ENCODE assay signal across 20 cellular contexts in genomic region chr20:51490635-51491034, GRCh38.
"Had no signal": no experiment of that assay in that cellular context is flagged by ENCODE, and none has a peak within 500 bp of the region (broad histone marks: within the 10 kb centered on the region; RNA-seq: fewer than 3 reads in every experiment).

No MANE protein-coding gene starts in this region.

- H3K27ac Mint-ChIP-seq: activated CD8-positive, alpha-beta memory T cell treated with anti-CD3 and anti-CD28 coated beads, Interleukin-2, amount 10 ng/mL, durations not matched to agents 7 days and 5 days; activated naive CD4-positive, alpha-beta T cell treated with anti-CD3 and anti-CD28 coated beads, Interleukin-2, amount 50 U/mL, for 72 hours had no signal

- H3K36me3 ChIP-seq: cardiac muscle cell, esophagus squamous epithelium, heart right ventricle, prostate gland, thoracic aorta, upper lobe of left lung had no signal

- H3K4me1 ChIP-seq: prostate gland had no signal

- H3K27me3 Mint-ChIP-seq: activated CD8-positive, alpha-beta memory T cell treated with anti-CD3 and anti-CD28 coated beads, Interleukin-2, amount 10 ng/mL, durations not matched to agents 7 days and 5 days; effector memory CD8-positive, alpha-beta T cell had no signal

- H3K4me3 Mint-ChIP-seq: activated CD8-positive, alpha-beta memory T cell treated with anti-CD3 and anti-CD28 coated beads, Interleukin-2, amount 10 ng/mL, durations not matched to agents 7 days and 5 days; activated T-helper 1 cell treated with anti-CD3 and anti-CD28 coated beads, Interleukin-12 subunit alpha, Interleukin-12 subunit beta, Interleukin-2, Interleukin-4 antibody, amounts not matched to agents 30 ng/mL and 10 ng/mL and 1 ng/mL, durations not matched to agents 14 hours and 24 hours and 36 hours; effector memory CD8-positive, alpha-beta T cell had no signal

- H3K9me3 Mint-ChIP-seq: activated naive CD4-positive, alpha-beta T cell treated with anti-CD3 and anti-CD28 coated beads, Interleukin-2, amount 50 U/mL, for 72 hours; activated T-helper 1 cell treated with anti-CD3 and anti-CD28 coated beads, Interleukin-12 subunit alpha, Interleukin-12 subunit beta, Interleukin-2, Interleukin-4 antibody, amounts not matched to agents 30 ng/mL and 10 ng/mL and 1 ng/mL, durations not matched to agents 14 hours and 24 hours and 36 hours; effector memory CD8-positive, alpha-beta T cell had no signal

- ATAC-seq: activated CD8-positive, alpha-beta memory T cell treated with anti-CD3 and anti-CD28 coated beads, Interleukin-2, amount 10 ng/mL, durations not matched to agents 7 days and 5 days; activated naive CD4-positive, alpha-beta T cell treated with anti-CD3 and anti-CD28 coated beads, Interleukin-2, amount 50 U/mL, for 72 hours; effector memory CD8-positive, alpha-beta T cell; left ventricle myocardium superior; right cardiac atrium had no signal

- H3K27ac ChIP-seq: cardiac muscle cell, esophagus squamous epithelium, heart right ventricle, prostate gland, skin epidermis, thoracic aorta, upper lobe of left lung had no signal

- H3K4me3 ChIP-seq: cardiac muscle cell, esophagus squamous epithelium, heart right ventricle, prostate gland, skin epidermis, thoracic aorta, upper lobe of left lung had no signal

- H3K9me3 ChIP-seq: esophagus squamous epithelium, heart right ventricle, prostate gland, thoracic aorta, upper lobe of left lung had no signal

- DNase-seq: activated CD4-positive, alpha-beta T cell treated with anti-CD3 and anti-CD28 coated beads, Interleukin-2, amount 50 U/mL, for 1 hour; activated CD4-positive, CD25-positive, alpha-beta regulatory T cell; activated CD8-positive, alpha-beta memory T cell treated with anti-CD3 and anti-CD28 coated beads, Interleukin-2, amount 10 ng/mL, durations not matched to agents 7 days and 5 days; activated gamma-delta T cell treated with Interleukin-2 at 50 U/mL for 16 hours; amniotic stem cell; effector memory CD8-positive, alpha-beta T cell; esophagus squamous epithelium; heart right ventricle; kidney glomerular epithelial cell; left ventricle myocardium superior; right cardiac atrium; stimulated activated CD4-positive, alpha-beta T cell treated with anti-CD3 and anti-CD28 coated beads, Interleukin-4, amount 100 ng/mL, for 1 hour; T1000; upper lobe of left lung had no signal

- H3K27me3 ChIP-seq: cardiac muscle cell, esophagus squamous epithelium, upper lobe of left lung had no signal
